In the genomic region with DNA sequence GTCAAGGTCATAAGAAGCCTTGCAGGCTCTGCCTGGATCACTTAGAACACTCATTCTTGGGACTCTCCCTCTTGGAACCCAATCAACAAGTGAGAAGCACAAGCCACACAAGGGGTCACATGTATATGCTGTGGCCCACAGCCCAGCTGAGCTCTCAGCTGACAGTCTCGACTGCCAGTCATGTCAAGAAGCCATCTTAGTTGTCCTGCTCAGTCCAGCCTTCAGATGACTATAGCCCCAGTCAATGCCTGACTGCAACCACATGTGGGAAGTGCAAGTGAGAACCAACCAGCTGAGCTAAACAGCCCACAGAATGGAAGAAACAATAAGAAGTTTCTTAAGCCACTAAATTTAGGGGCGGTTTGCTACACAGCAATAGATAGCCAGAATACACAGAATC, we compare ENCODE assay signal across 16 cellular contexts.
DNase-seq lines count a peak whose midpoint lies in the region; ATAC-seq, FAIRE-seq and TF ChIP-seq lines count a peak whose summit lies in the region.
"Had no signal": no experiment of that assay in that cellular context is flagged by ENCODE, and none has a peak within 500 bp of the region (broad histone marks: within the 10 kb centered on the region; RNA-seq: fewer than 3 reads in every experiment).

No MANE protein-coding gene starts in this region.

- H3K9me3 ChIP-seq in trophoblast cell (ENCODE audit: insufficient read depth, low read depth, low read length): no peaks in the 10 kb centered on the region

- H4K8ac ChIP-seq in trophoblast cell (ENCODE audit: low read depth, low read length): no peak overlapping the region

- H3K27me3 Mint-ChIP-seq in GM23338 (ENCODE audit: insufficient read depth, low read depth, poor library complexity): peaks cover 4% of the 10 kb centered on the region

- H3K79me2 ChIP-seq in GM23338 (replicated peaks; ENCODE audit: insufficient read depth) (no peaks in the 10 kb centered on the region), trophoblast cell (ENCODE audit: control insufficient read depth, insufficient read depth, low read length, poor library complexity) (no peaks in the 10 kb centered on the region)

- H3K4ac ChIP-seq in trophoblast cell (ENCODE audit: low read depth, low read length): no peak overlapping the region

- H3K14ac ChIP-seq in trophoblast cell (ENCODE audit: low read length): no peak overlapping the region

- H3K27ac Mint-ChIP-seq in GM23338: 0 out of 2 replicates have a peak overlapping the region, but pooled peaks have one; percentile 7
- H3K27ac Mint-ChIP-seq in stimulated activated effector memory CD8-positive, alpha-beta T cell treated with anti-CD3 and anti-CD28 coated beads, Interleukin-12 subunit alpha, Interleukin-12 subunit beta, amount 100 ng/mL, for 72 hours: no peak overlapping the region
- H3K27ac Mint-ChIP-seq: B cell; CD4-positive, alpha-beta T cell had no signal

- H3K27ac ChIP-seq in GM23338 (ENCODE audit: low read depth): no peak overlapping the region
- H3K27ac ChIP-seq in trophoblast cell (ENCODE audit: low read depth, low read length): no peak overlapping the region
- H3K27ac ChIP-seq: GM23248 had no signal

- no peak overlapping the region for H3K4me2 ChIP-seq in GM23338
- no peak overlapping the region for H3K4me2 ChIP-seq in trophoblast cell (ENCODE audit: low read length)

- H3K4me1 ChIP-seq in GM23338 (ENCODE audit: insufficient read depth): no peaks in the 10 kb centered on the region; the same call in 1 of the 2 replicates
- H3K4me1 ChIP-seq in trophoblast cell (ENCODE audit: control insufficient read depth in 1 of 2, insufficient read depth in 2 of 2, low read length in 2 of 2): no peaks in the 10 kb centered on the region

- H3K18ac ChIP-seq in trophoblast cell (ENCODE audit: low read length): no peak overlapping the region

- H4K91ac ChIP-seq in trophoblast cell (ENCODE audit: low read depth, low read length): no peak overlapping the region

- in situ Hi-C loops in KBM-7 (cut with MboI; ENCODE audit: low pct_unique_long_range_greater_than_20kb, low sequenced_read_pairs): no loop called here

- H3K36me3 Mint-ChIP-seq in GM23338 (ENCODE audit: low read depth): no peaks in the 10 kb centered on the region; the same call in 2 of the 3 replicates
- H3K36me3 Mint-ChIP-seq in stimulated activated effector memory CD8-positive, alpha-beta T cell treated with anti-CD3 and anti-CD28 coated beads, Interleukin-12 subunit alpha, Interleukin-12 subunit beta, amount 100 ng/mL, for 72 hours: no peaks in the 10 kb centered on the region

- H3K27me3 ChIP-seq in GM23338 (ENCODE audit: insufficient read depth) (no peaks in the 10 kb centered on the region), trophoblast cell (ENCODE audit: insufficient read depth, low read length) (no peaks in the 10 kb centered on the region)

- H3K4me3 Mint-ChIP-seq in GM23338: no peak overlapping the region
- no peak overlapping the region for H3K4me3 Mint-ChIP-seq in stimulated activated effector memory CD8-positive, alpha-beta T cell treated with anti-CD3 and anti-CD28 coated beads, Interleukin-12 subunit alpha, Interleukin-12 subunit beta, amount 100 ng/mL, for 72 hours
- H3K4me3 Mint-ChIP-seq: B cell; CD4-positive, alpha-beta T cell had no signal

- DNase-seq in GM23338 (ENCODE audit: low spot score): no peak
- DNase-seq in HTR-8/SVneo (ENCODE audit: insufficient read length, low spot score): no peak
- DNase-seq in foreskin melanocyte: peak; percentile 28
- DNase-seq in stimulated activated effector memory CD8-positive, alpha-beta T cell treated with anti-CD3 and anti-CD28 coated beads, Interleukin-12 subunit alpha, Interleukin-12 subunit beta, amount 100 ng/mL, for 72 hours (ENCODE audit: low spot score in 2 of 2): no peak
- no peak for DNase-seq in KBM-7
- DNase-seq in trophoblast cell: no peak
- DNase-seq in stimulated activated CD8-positive, alpha-beta memory T cell treated with anti-CD3 and anti-CD28 coated beads, Interleukin-4, amount 100 ng/mL, for 48 hours: no peak
- DNase-seq: 8988T; C1 segment of cervical spinal cord; Calu3; CD4-positive, alpha-beta T cell; DMS 273 treated with DMSO at 0.1 percent for 48 hours; GM23248; H7 had no signal

- peak; percentile 51 for FAIRE-seq in HTR-8/SVneo (lab: Jason Lieb, UNC)
- FAIRE-seq: GM18507 had no signal

- H3K79me1 ChIP-seq in trophoblast cell (ENCODE audit: low read length): no peaks in the 10 kb centered on the region

- no peak overlapping the region for H2BK12ac ChIP-seq in trophoblast cell (ENCODE audit: low read length)

- H2BK5ac ChIP-seq in trophoblast cell (ENCODE audit: low read depth, low read length, poor library complexity): no peak overlapping the region

- no peaks in the 10 kb centered on the region for H3K9me3 Mint-ChIP-seq in GM23338
- no peaks in the 10 kb centered on the region for H3K9me3 Mint-ChIP-seq in stimulated activated effector memory CD8-positive, alpha-beta T cell treated with anti-CD3 and anti-CD28 coated beads, Interleukin-12 subunit alpha, Interleukin-12 subunit beta, amount 100 ng/mL, for 72 hours
- H3K9me3 Mint-ChIP-seq: CD4-positive, alpha-beta T cell had no signal

- no peaks in the 10 kb centered on the region for H4K20me1 ChIP-seq in GM23338 (replicated peaks; ENCODE audit: insufficient read depth)

- no peak overlapping the region for H3K23ac ChIP-seq in trophoblast cell (ENCODE audit: low read length)

- H2BK120ac ChIP-seq in trophoblast cell (ENCODE audit: insufficient read depth, low read length, poor library complexity): no peak overlapping the region

- H4K12ac ChIP-seq in trophoblast cell (ENCODE audit: low read depth, low read length): no peak overlapping the region

- WGBS in trophoblast cell (ENCODE audit: extremely low coverage, insufficient coverage, insufficient read length): no CpG with 5 or more reads among the region's 2 CpGs

- H3K9me2 ChIP-seq in GM23338 (ENCODE audit: insufficient read depth): 0 out of 2 replicates have a peak, but pooled peaks cover 1% of the 10 kb centered on the region

- H3F3A ChIP-seq in GM23338 (replicated peaks; ENCODE audit: low read depth): no peaks in the 10 kb centered on the region

- no peak for ATAC-seq in GM23338
- ATAC-seq in stimulated activated effector memory CD8-positive, alpha-beta T cell treated with anti-CD3 and anti-CD28 coated beads, Interleukin-12 subunit alpha, Interleukin-12 subunit beta, amount 100 ng/mL, for 72 hours: peak; percentile 35

- peaks cover 6% of the 10 kb centered on the region for H3K4me1 Mint-ChIP-seq in GM23338
- H3K4me1 Mint-ChIP-seq in stimulated activated effector memory CD8-positive, alpha-beta T cell treated with anti-CD3 and anti-CD28 coated beads, Interleukin-12 subunit alpha, Interleukin-12 subunit beta, amount 100 ng/mL, for 72 hours: no peaks in the 10 kb centered on the region
- H3K4me1 Mint-ChIP-seq: B cell had no signal

- no peak overlapping the region for H2AFZ ChIP-seq in GM23338
- no peak overlapping the region for H2AFZ ChIP-seq in trophoblast cell (ENCODE audit: insufficient read depth, low read length, poor library complexity)
- H2AFZ ChIP-seq: GM23248 had no signal

- H3K4me3 ChIP-seq in GM23338 (no peak overlapping the region), trophoblast cell (ENCODE audit: low read depth, low read length) (no peak overlapping the region)
- H3K4me3 ChIP-seq: GM23248 had no signal

- no peak for TF ChIP-seq CTCF in GM23338 (conservative IDR thresholded peaks at IDR 0.05; ENCODE audit: low read depth in 2 of 2)

- H3K9ac ChIP-seq in trophoblast cell (ENCODE audit: low read length): no peak overlapping the region
- H3K9ac ChIP-seq: GM23248 had no signal

- H2AK5ac ChIP-seq in trophoblast cell (ENCODE audit: low read length): no peak overlapping the region

- H3K36me3 ChIP-seq in GM23338 (ENCODE audit: insufficient read depth): no peaks in the 10 kb centered on the region
- no peaks in the 10 kb centered on the region for H3K36me3 ChIP-seq in trophoblast cell (ENCODE audit: control insufficient read depth in 1 of 2, insufficient read depth in 2 of 2, low read length in 2 of 2)

TF ChIP-seq in GM23338, 12 proteins besides CTCF, POLR2A, EP300 and RAD21:
- no peak for TF ChIP-seq CREB1 (CRISPR knock-in tag; IDR thresholded peaks at IDR 0.05; ENCODE audit: low read depth)
- no peak for TF ChIP-seq POLR2AphosphoS5 (IDR thresholded peaks at IDR 0.05; ENCODE audit: low read depth)
- TF ChIP-seq ZNF114 (CRISPR knock-in tag; IDR thresholded peaks at IDR 0.05): no peak
- no peak for TF ChIP-seq NANOG (IDR thresholded peaks at IDR 0.05; ENCODE audit: borderline replicate concordance)
- TF ChIP-seq, protein P1, sequence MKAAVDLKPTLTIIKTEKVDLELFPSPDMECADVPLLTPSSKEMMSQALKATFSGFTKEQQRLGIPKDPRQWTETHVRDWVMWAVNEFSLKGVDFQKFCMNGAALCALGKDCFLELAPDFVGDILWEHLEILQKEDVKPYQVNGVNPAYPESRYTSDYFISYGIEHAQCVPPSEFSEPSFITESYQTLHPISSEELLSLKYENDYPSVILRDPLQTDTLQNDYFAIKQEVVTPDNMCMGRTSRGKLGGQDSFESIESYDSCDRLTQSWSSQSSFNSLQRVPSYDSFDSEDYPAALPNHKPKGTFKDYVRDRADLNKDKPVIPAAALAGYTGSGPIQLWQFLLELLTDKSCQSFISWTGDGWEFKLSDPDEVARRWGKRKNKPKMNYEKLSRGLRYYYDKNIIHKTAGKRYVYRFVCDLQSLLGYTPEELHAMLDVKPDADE (IDR thresholded peaks at IDR 0.05): no peak
- TF ChIP-seq ZNF331 (CRISPR knock-in tag; IDR thresholded peaks at IDR 0.05; ENCODE audit: low read depth): no peak
